10 cellular contexts compared by ENCODE assay signal in genomic region chr11:9092846-9093778, GRCh38. TPM values are rescaled to one million over a fixed set of nuclear protein-coding genes. Genes with fewer than 3 reads are reported as not detected.
DNase-seq lines count a peak whose midpoint lies in the region; ATAC-seq and TF ChIP-seq lines count a peak whose summit lies in the region.
"Had no signal": no experiment of that assay in that cellular context is flagged by ENCODE, and none has a peak within 500 bp of the region (broad histone marks: within the 10 kb centered on the region; RNA-seq: fewer than 3 reads in every experiment).

No MANE protein-coding gene starts in this region.

- no peak overlapping the region for H3K9ac ChIP-seq in smooth muscle cell (ENCODE audit: low read depth)

- H3K4me3 ChIP-seq in BE2C (ENCODE audit: low read depth, low read length) (no peak overlapping the region), hepatocyte (no peak overlapping the region), gastrocnemius medialis (no peak overlapping the region), smooth muscle cell (no peak overlapping the region)
- H3K4me3 ChIP-seq: testis had no signal

- ATAC-seq in gastrocnemius medialis = no peak
- no peak for ATAC-seq in activated CD4-positive, CD25-positive, alpha-beta regulatory T cell treated with anti-CD3 and anti-CD28 coated beads, Interleukin-2, amount 50 U/mL, for 24 hours

- TF ChIP-seq POLR2A in gastrocnemius medialis (IDR thresholded peaks at IDR 0.05) = no peak

- DNase-seq in BE2C = no peak
- DNase-seq in RPMI8226 = peak; percentile 12
- DNase-seq in hepatocyte (ENCODE audit: low spot score) = no peak
- no peak for DNase-seq in gastrocnemius medialis
- no peak for DNase-seq in smooth muscle cell (lab: John Stamatoyannopoulos, UW; ENCODE audit: unreplicated experiment)
- DNase-seq in epidermal melanocyte (ENCODE audit: insufficient read length, low spot score) = no peak
- DNase-seq: activated CD4-positive, alpha-beta memory T cell treated with anti-CD3 and anti-CD28 coated beads, Interleukin-2, amount 10 ng/mL, durations not matched to agents 7 days and 5 days; testis had no signal

- WGBS in hepatocyte (ENCODE audit: low lambda C conversion rate, missing lambda C conversion rate) = 81% methylated on average over 10 of the region's 10 CpGs
- 91% methylated on average over 10 of the region's 10 CpGs for WGBS in smooth muscle cell (ENCODE audit: low lambda C conversion rate)

- intact Hi-C loops in gastrocnemius medialis (cut with DNase I; ENCODE audit: low total_unique reads) = no loop called here

- H2AFZ ChIP-seq in hepatocyte (no peak overlapping the region), smooth muscle cell (ENCODE audit: low read depth) (no peak overlapping the region)

- no peaks in the 10 kb centered on the region for H3K9me3 ChIP-seq in BE2C
- H3K9me3 ChIP-seq in hepatocyte (ENCODE audit: low read depth) = no peaks in the 10 kb centered on the region
- no peaks in the 10 kb centered on the region for H3K9me3 ChIP-seq in gastrocnemius medialis
- H3K9me3 ChIP-seq in smooth muscle cell (replicated peaks; ENCODE audit: low read depth) = no peaks in the 10 kb centered on the region
- H3K9me3 ChIP-seq: testis had no signal

- no peaks in the 10 kb centered on the region for H4K20me1 ChIP-seq in hepatocyte (ENCODE audit: insufficient read depth, poor library complexity, severe bottlenecking)
- no peaks in the 10 kb centered on the region for H4K20me1 ChIP-seq in smooth muscle cell (ENCODE audit: low read depth)

- peak; percentile 34 for TF ChIP-seq CTCF in BE2C (IDR thresholded peaks at IDR 0.05; ENCODE audit: low read depth, low read length)
- 0 out of 2 replicates have a peak, but pooled peaks have one; percentile 13 for TF ChIP-seq CTCF in GM12874 (IDR thresholded peaks at IDR 0.05; ENCODE audit: insufficient read depth, low read depth, low read length)
- peak; percentile 14 for TF ChIP-seq CTCF in hepatocyte (IDR thresholded peaks at IDR 0.05; ENCODE audit: poor library complexity)
- TF ChIP-seq CTCF in gastrocnemius medialis (IDR thresholded peaks at IDR 0.05 in 4 of 5, conservative IDR thresholded peaks at IDR 0.05 in 1 of 5) = no peak
- TF ChIP-seq CTCF in smooth muscle cell (IDR thresholded peaks at IDR 0.05; ENCODE audit: borderline replicate concordance, insufficient read depth, poor library complexity, severe bottlenecking) = no peak

- H3K4me2 ChIP-seq in hepatocyte = no peak overlapping the region
- H3K4me2 ChIP-seq in smooth muscle cell = no peak overlapping the region

- H3K9me2 ChIP-seq in hepatocyte (replicated peaks; ENCODE audit: insufficient read depth) = no peaks in the 10 kb centered on the region

- in situ Hi-C loops in gastrocnemius medialis (cut with MboI; ENCODE audit: low sequenced_read_pairs in 4 of 4) = no loop called here

- H3K27ac ChIP-seq in hepatocyte (no peak overlapping the region), gastrocnemius medialis (no peak overlapping the region), smooth muscle cell (ENCODE audit: low read depth) (no peak overlapping the region)
- H3K27ac ChIP-seq: testis had no signal

- H3K27me3 ChIP-seq in BE2C (peaks cover 8% of the 10 kb centered on the region), hepatocyte (peaks cover 23% of the 10 kb centered on the region), gastrocnemius medialis (peaks cover 5 to 17% (median 9%) of the 10 kb centered on the region in 3 donors), smooth muscle cell (ENCODE audit: low read depth) (peaks cover 49% of the 10 kb centered on the region)
- H3K27me3 ChIP-seq: testis had no signal

- H3K36me3 ChIP-seq in BE2C (no peaks in the 10 kb centered on the region), hepatocyte (replicated peaks; ENCODE audit: insufficient read depth, low read depth) (no peaks in the 10 kb centered on the region), gastrocnemius medialis (no peaks in the 10 kb centered on the region), smooth muscle cell (ENCODE audit: low read depth) (no peaks in the 10 kb centered on the region)

- H3K4me1 ChIP-seq in BE2C (no peaks in the 10 kb centered on the region), hepatocyte (ENCODE audit: insufficient read depth) (no peaks in the 10 kb centered on the region), gastrocnemius medialis (peaks cover 0 to 5% of the 10 kb centered on the region in 2 donors), smooth muscle cell (ENCODE audit: low read depth) (peaks cover 8% of the 10 kb centered on the region)
- H3K4me1 ChIP-seq: testis had no signal

- H3K79me2 ChIP-seq in hepatocyte (no peaks in the 10 kb centered on the region), smooth muscle cell (ENCODE audit: low read depth) (no peaks in the 10 kb centered on the region)

- H3F3A ChIP-seq in smooth muscle cell (ENCODE audit: low read depth) = no peaks in the 10 kb centered on the region

RNA-seq across cellular contexts. Expression of gene SCUBE2, which starts 1.7 kb away (rescaled TPM):
- 0.56 TPM for polyA plus RNA-seq in BE2C (2012; ENCODE audit: insufficient read depth, insufficient read length, low read depth)
- 8.6 and 14.2 TPM in 2 replicates for total RNA-seq in hepatocyte
- 8.9 and 13.9 TPM in 2 replicates for polyA plus RNA-seq in hepatocyte
- total RNA-seq in gastrocnemius medialis = 1 to 10 TPM in 3 of 4 donors, under 1 TPM in 1; 0.24 to 3.6 (median 2.3) TPM
- total RNA-seq in smooth muscle cell = 5.0 and 6.7 TPM in 2 replicates
- polyA plus RNA-seq in smooth muscle cell = 1.4 and 2.2 TPM in 2 replicates
- total RNA-seq: activated CD4-positive, alpha-beta memory T cell treated with anti-CD3 and anti-CD28 coated beads, Interleukin-2, amount 10 ng/mL, durations not matched to agents 7 days and 5 days had no signal

Comparison
In these comparisons a context has a peak if more than half of its experiments do, and no peak if none do; other contexts are left out.
1. CTCF ChIP-seq: peak in BE2C (single experiment), GM12874 (single experiment) and hepatocyte (single experiment); none in gastrocnemius medialis (0 of 5) and smooth muscle cell (single experiment).